Comparison of ENCODE assay signal across 25 cellular contexts in the genomic region with DNA sequence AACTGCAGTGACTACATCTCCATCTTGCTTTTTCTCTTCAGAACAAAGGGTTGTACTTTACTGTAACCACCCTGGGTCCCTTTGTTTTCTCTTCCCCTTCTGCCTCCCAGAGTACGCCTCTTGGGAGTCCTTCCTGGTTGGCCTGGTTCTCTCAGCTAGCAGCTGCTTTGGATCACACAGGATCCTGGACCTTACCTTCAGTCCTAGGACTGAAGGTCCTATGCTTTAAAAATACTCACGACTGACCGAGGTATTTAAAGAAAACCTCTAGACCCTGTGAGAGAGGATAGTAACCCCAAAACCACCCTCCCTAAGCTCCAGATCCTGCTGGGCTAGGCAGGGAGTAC.
"Had no signal": no experiment of that assay in that cellular context is flagged by ENCODE, and none has a peak within 500 bp of the region (broad histone marks: within the 10 kb centered on the region; RNA-seq: fewer than 3 reads in every experiment).

No MANE protein-coding gene starts in this region.

- H3K27me3 Mint-ChIP-seq: activated B cell treated with CpG ODN at 0.5 μM for 24 hours had no signal

- H3K4me3 ChIP-seq: cardiac muscle cell had no signal

- H3K9me3 Mint-ChIP-seq: activated B cell treated with CpG ODN at 0.5 μM for 24 hours; activated CD4-positive, alpha-beta T cell treated with anti-CD3 and anti-CD28 coated beads, Interleukin-2, amount 10 ng/mL, durations not matched to agents 7 days and 5 days; activated CD8-positive, alpha-beta T cell treated with anti-CD3 and anti-CD28 coated beads for 36 hours; activated T-cell treated with anti-CD3 and anti-CD28 coated beads, Interleukin-2, amount 50 U/mL, for 24 hours; activated T-helper 1 cell treated with anti-CD3 and anti-CD28 coated beads, Interleukin-12 subunit alpha, Interleukin-12 subunit beta, Interleukin-2, Interleukin-4 antibody, amounts not matched to agents 30 ng/mL and 10 ng/mL and 1 ng/mL, durations not matched to agents 14 hours and 24 hours and 36 hours; T-helper 1 cell treated with Interleukin-12 subunit alpha and Interleukin-12 subunit beta and Interleukin-4 antibody, amounts not matched to agents 30 μg/mL and 1 μg/mL, for 36 hours had no signal

- H3K36me3 Mint-ChIP-seq: activated naive CD8-positive, alpha-beta T cell had no signal

- H3K4me3 Mint-ChIP-seq: activated B cell treated with CpG ODN at 0.5 μM for 24 hours; activated CD4-positive, alpha-beta T cell treated with anti-CD3 and anti-CD28 coated beads, Interleukin-2, amount 10 ng/mL, durations not matched to agents 7 days and 5 days; activated CD8-positive, alpha-beta T cell treated with anti-CD3 and anti-CD28 coated beads for 36 hours; activated naive CD8-positive, alpha-beta T cell; activated T-cell treated with anti-CD3 and anti-CD28 coated beads, Interleukin-2, amount 50 U/mL, for 24 hours; activated T-helper 1 cell treated with anti-CD3 and anti-CD28 coated beads, Interleukin-12 subunit alpha, Interleukin-12 subunit beta, Interleukin-2, Interleukin-4 antibody, amounts not matched to agents 30 ng/mL and 10 ng/mL and 1 ng/mL, durations not matched to agents 14 hours and 24 hours and 36 hours; T-helper 1 cell treated with Interleukin-12 subunit alpha and Interleukin-12 subunit beta and Interleukin-4 antibody, amounts not matched to agents 30 μg/mL and 1 μg/mL, for 36 hours had no signal

- FAIRE-seq: astrocyte, RCC 7860 had no signal

- DNase-seq: activated B cell treated with CpG ODN at 0.5 μM for 24 hours; activated CD4-positive, alpha-beta T cell treated with anti-CD3 and anti-CD28 coated beads, Interleukin-2, amount 10 ng/mL, durations not matched to agents 7 days and 5 days; activated CD8-positive, alpha-beta T cell treated with anti-CD3 and anti-CD28 coated beads for 36 hours; activated effector memory CD4-positive, alpha-beta T cell treated with Interleukin-2 at 50 U/mL for 16 hours; activated naive CD4-positive, alpha-beta T cell; activated T-cell treated with anti-CD3 and anti-CD28 coated beads, Interleukin-2, amount 50 U/mL, for 24 hours; amygdala; brain microvascular endothelial cell; Karpas-422; MM.1S; NCI-H1105; NCI-H1436; NCI-H1694 treated with DMSO at 0.1 percent for 48 hours; NCI-H2081; NCI-H446; NCI-H524; PC-3; SHP77 treated with DMSO at 0.1 percent for 48 hours; T-helper 9 cell had no signal

- H3K36me3 ChIP-seq: cardiac muscle cell had no signal

- H3K27ac ChIP-seq: brain microvascular endothelial cell, cardiac muscle cell had no signal

- H3K27me3 ChIP-seq: brain microvascular endothelial cell, cardiac muscle cell had no signal

- ATAC-seq: activated CD8-positive, alpha-beta T cell treated with anti-CD3 and anti-CD28 coated beads for 36 hours; PC-3 had no signal

- H3K27ac Mint-ChIP-seq: activated B cell treated with CpG ODN at 0.5 μM for 24 hours; activated CD4-positive, alpha-beta T cell treated with anti-CD3 and anti-CD28 coated beads, Interleukin-2, amount 10 ng/mL, durations not matched to agents 7 days and 5 days; activated CD8-positive, alpha-beta T cell treated with anti-CD3 and anti-CD28 coated beads for 36 hours; activated naive CD8-positive, alpha-beta T cell; activated T-cell treated with anti-CD3 and anti-CD28 coated beads, Interleukin-2, amount 50 U/mL, for 24 hours; activated T-helper 1 cell treated with anti-CD3 and anti-CD28 coated beads, Interleukin-12 subunit alpha, Interleukin-12 subunit beta, Interleukin-2, Interleukin-4 antibody, amounts not matched to agents 30 ng/mL and 10 ng/mL and 1 ng/mL, durations not matched to agents 14 hours and 24 hours and 36 hours; T-helper 1 cell treated with Interleukin-12 subunit alpha and Interleukin-12 subunit beta and Interleukin-4 antibody, amounts not matched to agents 30 μg/mL and 1 μg/mL, for 36 hours had no signal
